Comparison of ENCODE assay signal across 10 cellular contexts in genomic region chr1:46643368-46643775, GRCh38. TPM values are rescaled to one million over a fixed set of nuclear protein-coding genes. Genes with fewer than 3 reads are reported as not detected.
DNase-seq lines count a peak whose midpoint lies in the region; TF ChIP-seq lines count a peak whose summit lies in the region.
"Had no signal": no experiment of that assay in that cellular context is flagged by ENCODE, and none has a peak within 500 bp of the region (broad histone marks: within the 10 kb centered on the region; RNA-seq: fewer than 3 reads in every experiment).

No MANE protein-coding gene starts in this region.

- H3K27ac Mint-ChIP-seq in type B pancreatic cell, result no peak overlapping the region
- H3K27ac Mint-ChIP-seq: activated naive CD8-positive, alpha-beta T cell; IgD-negative memory B cell had no signal

- peaks cover 15% of the 10 kb centered on the region for H3K4me1 Mint-ChIP-seq in type B pancreatic cell (ENCODE audit: unreplicated experiment)

- DNase-seq in AG20443 (ENCODE audit: low spot score) (peak; percentile 76), NCI-H1417 (lab: John Stamatoyannopoulos, UW) (peak; percentile 52 to 86 (median 62)), amniotic epithelial cell (ENCODE audit: low read depth) (peak; percentile 96), kidney glomerular epithelial cell (lab: John Stamatoyannopoulos, UW) (peak; percentile 81), GOT3 (lab: John Stamatoyannopoulos, UW) (no peak), SK-N-DZ (ENCODE audit: low spot score) (no peak), type B pancreatic cell (ENCODE audit: extremely low spot score, unreplicated experiment) (no peak)
- DNase-seq in activated effector memory CD4-positive, alpha-beta T cell treated with anti-CD3 and anti-CD28 coated beads, Interleukin-2, amount 50 U/mL, for 16 hours, result no peak

- H3K27me3 Mint-ChIP-seq in type B pancreatic cell, result no peaks in the 10 kb centered on the region
- H3K27me3 Mint-ChIP-seq: activated naive CD8-positive, alpha-beta T cell; IgD-negative memory B cell had no signal

- H3K36me3 Mint-ChIP-seq in type B pancreatic cell, result peaks cover 47% of the 10 kb centered on the region

- no peak overlapping the region for H3K4me3 Mint-ChIP-seq in type B pancreatic cell
- H3K4me3 Mint-ChIP-seq: activated naive CD8-positive, alpha-beta T cell; IgD-negative memory B cell had no signal

- no peak for TF ChIP-seq CTCF in type B pancreatic cell (conservative IDR thresholded peaks at IDR 0.05)

- no peaks in the 10 kb centered on the region for H3K9me3 Mint-ChIP-seq in type B pancreatic cell

RNA-seq across cellular contexts. Expression of gene ATPAF1, which starts 24.8 kb away (rescaled TPM):
- polyA plus RNA-seq in SK-N-DZ (2014; cell fraction: cytosol; rRNA removed), result 55.8 and 69.4 TPM in 2 replicates
- polyA plus RNA-seq in SK-N-DZ (2014; cell fraction: nucleus; rRNA removed), result 38.6 and 41.8 TPM in 2 replicates
- 45.9 and 55.7 TPM in 2 replicates for total RNA-seq in type B pancreatic cell (ENCODE audit: low replicate concordance)

RNA-seq across cellular contexts. Expression of gene MOB3C, which starts 26.8 kb away (rescaled TPM):
- polyA plus RNA-seq in SK-N-DZ (2014; cell fraction: cytosol; rRNA removed), result 0.55 and 2.5 TPM in 2 replicates
- polyA plus RNA-seq in SK-N-DZ (2014; cell fraction: nucleus; rRNA removed), result 0.57 and 1.0 TPM in 2 replicates
- total RNA-seq in type B pancreatic cell (ENCODE audit: low replicate concordance), result 5.7 and 6.8 TPM in 2 replicates

RNA-seq across cellular contexts. Expression of gene TEX38, which starts 28.3 kb away (rescaled TPM):
- polyA plus RNA-seq in SK-N-DZ (2014; cell fraction: cytosol; rRNA removed), result not detected in 2 replicates
- polyA plus RNA-seq in SK-N-DZ (2014; cell fraction: nucleus; rRNA removed), result not detected in 2 replicates
- total RNA-seq in type B pancreatic cell (ENCODE audit: low replicate concordance), result not detected in 2 replicates
- polyA plus RNA-seq: IgD-negative memory B cell had no signal

RNA-seq across cellular contexts. Expression of gene MKNK1, which starts 39.3 kb away (rescaled TPM):
- 8.6 and 10.1 TPM in 2 replicates for polyA plus RNA-seq in SK-N-DZ (2014; cell fraction: cytosol; rRNA removed)
- 11.6 and 18.1 TPM in 2 replicates for polyA plus RNA-seq in SK-N-DZ (2014; cell fraction: nucleus; rRNA removed)
- total RNA-seq in type B pancreatic cell (ENCODE audit: low replicate concordance), result 29.4 and 39.7 TPM in 2 replicates

Comparison
In these comparisons a context has a peak if more than half of its experiments do, and no peak if none do; other contexts are left out.
1. DNase-seq: peak in AG20443 (single experiment), NCI-H1417 (3 of 3), amniotic epithelial cell (single experiment) and kidney glomerular epithelial cell (single experiment); none in GOT3 (single experiment), SK-N-DZ (single experiment), activated effector memory CD4-positive, alpha-beta T cell treated with anti-CD3 and anti-CD28 coated beads, Interleukin-2, amount 50 U/mL, for 16 hours (single experiment) and type B pancreatic cell (single experiment).